In genomic region chr1:35264861-35265260, GRCh38 we compare ENCODE assay signal across 7 cellular contexts. TPM values are rescaled to one million over a fixed set of nuclear protein-coding genes. Genes with fewer than 3 reads are reported as not detected.
DNase-seq lines count a peak whose midpoint lies in the region; ATAC-seq and TF ChIP-seq lines count a peak whose summit lies in the region.

No MANE protein-coding gene starts in this region.

- no peaks in the 10 kb centered on the region for H3K27me3 ChIP-seq in transverse colon

- TF ChIP-seq POLR2A in transverse colon (IDR thresholded peaks at IDR 0.05): peak; percentile 15

- no peak overlapping the region for H3K4me3 Mint-ChIP-seq in WTC11

- peaks cover 6 to 21% (median 17%) of the 10 kb centered on the region in 4 donors for H3K4me1 ChIP-seq in transverse colon

- no peak for TF ChIP-seq CTCF in WTC11 (IDR thresholded peaks at IDR 0.05)
- TF ChIP-seq CTCF in transverse colon (IDR thresholded peaks at IDR 0.05): no peak

- peaks cover 23% of the 10 kb centered on the region for H3K4me1 Mint-ChIP-seq in WTC11

- H3K9me3 ChIP-seq in transverse colon: no peaks in the 10 kb centered on the region

- 14 to 28% methylated on average over 4 to 6 of the region's 6 CpGs for WGBS in transverse colon (ENCODE audit: low coverage in 1 of 2), 2 donors

- intact Hi-C loops in transverse colon (cut with DNase I; ENCODE audit: low total_unique reads): no loop called here

- H3K9me3 Mint-ChIP-seq in WTC11: peaks cover 10% of the 10 kb centered on the region

- DNase-seq in KG1 (lab: John Stamatoyannopoulos, UW) (peak; percentile 39), WTC11 (ENCODE audit: low spot score) (no peak), islet precursor cell (peak; percentile 94), transverse colon (peak; percentile 21), inferior parietal cortex (ENCODE audit: extremely low spot score) (no peak), mesenteric fat pad (ENCODE audit: low spot score) (no peak)

- ATAC-seq in WTC11 (peak; percentile 17), HG02642 (IDR thresholded peaks at IDR 0.05; ENCODE audit: poor library complexity, unreplicated experiment) (no peak)

- CTCF ChIA-PET in WTC11 (lab: Charles Lee): interaction anchor here (0.7 to 2.0 kb wide), 3 partner anchors 39 to 63 kb away, joined by 4 to 10 read pairs (median 5); no protein-coding TSS in a partner anchor

- H3K36me3 Mint-ChIP-seq in WTC11: no peaks in the 10 kb centered on the region

- peak overlapping the region; percentile 3 for H3K27ac Mint-ChIP-seq in WTC11

- no peaks in the 10 kb centered on the region; the same call in 1 of the 2 replicates for H3K27me3 Mint-ChIP-seq in WTC11 (ENCODE audit: low read depth)

- POLR2A ChIA-PET in WTC11 (lab: Charles Lee): interaction anchor here (1.0 kb wide), 1 partner anchor 72 kb away, joined by 4 read pairs; the partner anchor contains the start of gene SFPQ

- H3K27ac ChIP-seq in transverse colon: peak overlapping the region; percentile 67 to 71 (median 70)

- no peak overlapping the region for H3K4me3 ChIP-seq in transverse colon

- in situ Hi-C loops in transverse colon (cut with MboI; ENCODE audit: low pct_ligation_motif_present in 1 of 4, low pct_unique_long_range_greater_than_20kb in 1 of 4, low sequenced_read_pairs in 3 of 4): no loop called here

- H3K36me3 ChIP-seq in transverse colon: no peaks in the 10 kb centered on the region

- TF ChIP-seq EP300 in transverse colon (IDR thresholded peaks at IDR 0.05; ENCODE audit: low read depth): no peak

TF ChIP-seq in WTC11, 78 proteins besides CTCF, POLR2A, EP300 and RAD21:
- no peak for TF ChIP-seq ZNF423 (CRISPR knock-in tag; IDR thresholded peaks at IDR 0.05)
- TF ChIP-seq GTF2I (CRISPR knock-in tag; conservative IDR thresholded peaks at IDR 0.05): no peak
- no peak for TF ChIP-seq ZNF219 (CRISPR knock-in tag; IDR thresholded peaks at IDR 0.05; ENCODE audit: borderline replicate concordance)
- no peak for TF ChIP-seq GRHL2 (CRISPR knock-in tag; IDR thresholded peaks at IDR 0.05; ENCODE audit: insufficient replicate concordance, severe bottlenecking)
- no peak for TF ChIP-seq GABPB1 (CRISPR knock-in tag; IDR thresholded peaks at IDR 0.05)
- TF ChIP-seq FOXP1 (CRISPR knock-in tag; IDR thresholded peaks at IDR 0.05; ENCODE audit: borderline replicate concordance): no peak
- TF ChIP-seq NR3C1 (CRISPR knock-in tag; conservative IDR thresholded peaks at IDR 0.05; ENCODE audit: low read depth): no peak
- TF ChIP-seq PREB (CRISPR knock-in tag; IDR thresholded peaks at IDR 0.05; ENCODE audit: borderline replicate concordance): no peak
- TF ChIP-seq, protein P1, sequence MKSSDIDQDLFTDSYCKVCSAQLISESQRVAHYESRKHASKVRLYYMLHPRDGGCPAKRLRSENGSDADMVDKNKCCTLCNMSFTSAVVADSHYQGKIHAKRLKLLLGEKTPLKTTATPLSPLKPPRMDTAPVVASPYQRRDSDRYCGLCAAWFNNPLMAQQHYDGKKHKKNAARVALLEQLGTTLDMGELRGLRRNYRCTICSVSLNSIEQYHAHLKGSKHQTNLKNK (CRISPR knock-in tag; IDR thresholded peaks at IDR 0.05): no peak
- TF ChIP-seq, protein P2, sequence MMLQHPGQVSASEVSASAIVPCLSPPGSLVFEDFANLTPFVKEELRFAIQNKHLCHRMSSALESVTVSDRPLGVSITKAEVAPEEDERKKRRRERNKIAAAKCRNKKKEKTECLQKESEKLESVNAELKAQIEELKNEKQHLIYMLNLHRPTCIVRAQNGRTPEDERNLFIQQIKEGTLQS (CRISPR knock-in tag; conservative IDR thresholded peaks at IDR 0.05): no peak
- TF ChIP-seq, protein P3, sequence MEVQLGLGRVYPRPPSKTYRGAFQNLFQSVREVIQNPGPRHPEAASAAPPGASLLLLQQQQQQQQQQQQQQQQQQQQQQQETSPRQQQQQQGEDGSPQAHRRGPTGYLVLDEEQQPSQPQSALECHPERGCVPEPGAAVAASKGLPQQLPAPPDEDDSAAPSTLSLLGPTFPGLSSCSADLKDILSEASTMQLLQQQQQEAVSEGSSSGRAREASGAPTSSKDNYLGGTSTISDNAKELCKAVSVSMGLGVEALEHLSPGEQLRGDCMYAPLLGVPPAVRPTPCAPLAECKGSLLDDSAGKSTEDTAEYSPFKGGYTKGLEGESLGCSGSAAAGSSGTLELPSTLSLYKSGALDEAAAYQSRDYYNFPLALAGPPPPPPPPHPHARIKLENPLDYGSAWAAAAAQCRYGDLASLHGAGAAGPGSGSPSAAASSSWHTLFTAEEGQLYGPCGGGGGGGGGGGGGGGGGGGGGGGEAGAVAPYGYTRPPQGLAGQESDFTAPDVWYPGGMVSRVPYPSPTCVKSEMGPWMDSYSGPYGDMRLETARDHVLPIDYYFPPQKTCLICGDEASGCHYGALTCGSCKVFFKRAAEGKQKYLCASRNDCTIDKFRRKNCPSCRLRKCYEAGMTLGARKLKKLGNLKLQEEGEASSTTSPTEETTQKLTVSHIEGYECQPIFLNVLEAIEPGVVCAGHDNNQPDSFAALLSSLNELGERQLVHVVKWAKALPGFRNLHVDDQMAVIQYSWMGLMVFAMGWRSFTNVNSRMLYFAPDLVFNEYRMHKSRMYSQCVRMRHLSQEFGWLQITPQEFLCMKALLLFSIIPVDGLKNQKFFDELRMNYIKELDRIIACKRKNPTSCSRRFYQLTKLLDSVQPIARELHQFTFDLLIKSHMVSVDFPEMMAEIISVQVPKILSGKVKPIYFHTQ (CRISPR knock-in tag; IDR thresholded peaks at IDR 0.05): no peak
- TF ChIP-seq CREB1 (CRISPR knock-in tag; IDR thresholded peaks at IDR 0.05): no peak
- TF ChIP-seq ZNF671 (CRISPR knock-in tag; IDR thresholded peaks at IDR 0.05): no peak
- TF ChIP-seq ERG (CRISPR knock-in tag; IDR thresholded peaks at IDR 0.05): no peak
- TF ChIP-seq, protein P4, sequence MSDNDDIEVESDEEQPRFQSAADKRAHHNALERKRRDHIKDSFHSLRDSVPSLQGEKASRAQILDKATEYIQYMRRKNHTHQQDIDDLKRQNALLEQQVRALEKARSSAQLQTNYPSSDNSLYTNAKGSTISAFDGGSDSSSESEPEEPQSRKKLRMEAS (CRISPR knock-in tag; IDR thresholded peaks at IDR 0.05): no peak
- no peak for TF ChIP-seq NFYB (CRISPR knock-in tag; conservative IDR thresholded peaks at IDR 0.05; ENCODE audit: low read depth)
- TF ChIP-seq JAZF1 (CRISPR knock-in tag; IDR thresholded peaks at IDR 0.05): no peak
- TF ChIP-seq, protein P5, sequence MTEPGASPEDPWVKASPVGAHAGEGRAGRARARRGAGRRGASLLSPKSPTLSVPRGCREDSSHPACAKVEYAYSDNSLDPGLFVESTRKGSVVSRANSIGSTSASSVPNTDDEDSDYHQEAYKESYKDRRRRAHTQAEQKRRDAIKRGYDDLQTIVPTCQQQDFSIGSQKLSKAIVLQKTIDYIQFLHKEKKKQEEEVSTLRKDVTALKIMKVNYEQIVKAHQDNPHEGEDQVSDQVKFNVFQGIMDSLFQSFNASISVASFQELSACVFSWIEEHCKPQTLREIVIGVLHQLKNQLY (CRISPR knock-in tag; IDR thresholded peaks at IDR 0.05): no peak
- TF ChIP-seq STAT6 (CRISPR knock-in tag; conservative IDR thresholded peaks at IDR 0.05; ENCODE audit: low read depth): no peak

RNA-seq across cellular contexts. Expression of gene ZMYM4, which starts 3.6 kb away (rescaled TPM):
- 60.3 to 66.8 TPM (median 63.8 TPM) in 3 replicates for total RNA-seq in WTC11 (2021)
- total RNA-seq in transverse colon: 10 to 100 TPM in 3 of 4 donors, 1 to 10 TPM in 1; 7.9 to 27.9 (median 25.5) TPM
- 49.0 TPM for total RNA-seq in mesenteric fat pad

Comparison
In these comparisons a context has a peak if more than half of its experiments do, and no peak if none do; other contexts are left out.
1. DNase-seq: peak in KG1 (single experiment), islet precursor cell (single experiment) and transverse colon (single experiment); none in WTC11 (single experiment), inferior parietal cortex (single experiment) and mesenteric fat pad (single experiment).